Comparison of ENCODE assay signal across 16 cellular contexts in genomic region chr2:123468071-123468470, GRCh38.
"Had no signal": no experiment of that assay in that cellular context is flagged by ENCODE, and none has a peak within 500 bp of the region (broad histone marks: within the 10 kb centered on the region; RNA-seq: fewer than 3 reads in every experiment).

No MANE protein-coding gene starts in this region.

- H3K27ac ChIP-seq: epithelial cell of prostate, right atrium auricular region, skin epidermis, thyroid gland had no signal

- H3K4me1 Mint-ChIP-seq: naive B cell had no signal

- H3K27me3 ChIP-seq: right atrium auricular region, thyroid gland had no signal

- H3K36me3 Mint-ChIP-seq: activated CD4-positive, alpha-beta memory T cell treated with anti-CD3 and anti-CD28 coated beads for 36 hours; naive B cell had no signal

- H3K27ac Mint-ChIP-seq: activated CD4-positive, alpha-beta memory T cell treated with anti-CD3 and anti-CD28 coated beads for 36 hours; naive B cell; T-helper 2 cell treated with Interferon-gamma antibody and Interleukin-4, amounts not matched to agents 5 μg/mL and 100 μg/mL, for 36 hours had no signal

- ATAC-seq: left colon had no signal

- H3K4me1 ChIP-seq: right atrium auricular region, thyroid gland had no signal

- DNase-seq: activated CD4-positive, alpha-beta memory T cell treated with anti-CD3 and anti-CD28 coated beads for 36 hours; activated CD4-positive, CD25-positive, alpha-beta regulatory T cell treated with anti-CD3 and anti-CD28 coated beads, Interleukin-2, amount 50 U/mL, for 72 hours; aorta; caudate nucleus; cortex of kidney; effector memory CD4-positive, alpha-beta T cell; head of caudate nucleus; left colon; naive B cell; posterior cingulate gyrus; thyroid gland had no signal

- H3K4me3 ChIP-seq: lung, right atrium auricular region, skin epidermis, thyroid gland had no signal

- H3K36me3 ChIP-seq: right atrium auricular region, thyroid gland had no signal

- H3K9me3 ChIP-seq: right atrium auricular region, thyroid gland had no signal

- H3K27me3 Mint-ChIP-seq: activated CD4-positive, alpha-beta memory T cell treated with anti-CD3 and anti-CD28 coated beads for 36 hours; naive B cell had no signal

- H3K4me3 Mint-ChIP-seq: activated CD4-positive, alpha-beta memory T cell treated with anti-CD3 and anti-CD28 coated beads for 36 hours; naive B cell; T-helper 2 cell treated with Interferon-gamma antibody and Interleukin-4, amounts not matched to agents 5 μg/mL and 100 μg/mL, for 36 hours had no signal
